29 cellular contexts compared by ENCODE assay signal in genomic region chr5:175752826-175753535, GRCh38.
DNase-seq lines count a peak whose midpoint lies in the region; ATAC-seq and TF ChIP-seq lines count a peak whose summit lies in the region.
"Had no signal": no experiment of that assay in that cellular context is flagged by ENCODE, and none has a peak within 500 bp of the region (broad histone marks: within the 10 kb centered on the region; RNA-seq: fewer than 3 reads in every experiment).

No MANE protein-coding gene starts in this region.

- H3K9me2 ChIP-seq in neural cell (ENCODE audit: insufficient read depth, low read length) = no peaks in the 10 kb centered on the region

- no peaks in the 10 kb centered on the region for H4K20me1 ChIP-seq in neural cell (ENCODE audit: insufficient read depth)

- TF ChIP-seq EP300 in neural cell (conservative IDR thresholded peaks at IDR 0.05; ENCODE audit: poor library complexity, severe bottlenecking) = peak; percentile 23

- no peak overlapping the region for H3K4me2 ChIP-seq in neural cell (ENCODE audit: low read length)
- H3K4me2 ChIP-seq: KMS-11 had no signal

- DNase-seq in DMS 273 treated with DMSO at 0.1 percent for 48 hours (lab: John Stamatoyannopoulos, UW) (peak; percentile 26), HT1080 (ENCODE audit: low read depth) (peak; percentile 44), SW480 (ENCODE audit: low spot score) (peak; percentile 21)
- DNase-seq in activated CD4-positive, CD25-positive, alpha-beta regulatory T cell (lab: John Stamatoyannopoulos, UW) = no peak
- no peak for DNase-seq in stimulated activated CD4-positive, alpha-beta T cell treated with anti-CD3 and anti-CD28 coated beads, Interleukin-2, amount 100 ng/mL, for 24 hours
- DNase-seq: activated CD4-positive, alpha-beta memory T cell treated with anti-CD3 and anti-CD28 coated beads, Interleukin-2, amount 10 ng/mL, durations not matched to agents 7 days and 5 days; activated CD4-positive, CD25-positive, alpha-beta regulatory T cell treated with anti-CD3 and anti-CD28 coated beads, Interleukin-2, amount 50 U/mL, for 72 hours; activated T-cell treated with anti-CD3 and anti-CD28 coated beads, Interleukin-2, amount 50 U/mL, for 24 hours; cortex of kidney; DMS53; endodermal cell; foreskin melanocyte; hypothalamus; mucosa of descending colon; NCI-H1048; NCI-H2029; NK-92 treated with Interleukin-12 subunit alpha and Interleukin-12 subunit beta, amount 100 ng/mL, for 24 hours; pancreas; SIG-M5; spleen; stimulated activated CD4-positive, alpha-beta T cell treated with anti-CD3 and anti-CD28 coated beads, Interleukin-4, amount 100 ng/mL, for 24 hours; stimulated activated naive CD4-positive, alpha-beta T cell; SW 1271 had no signal

- H3F3A ChIP-seq in neural cell (ENCODE audit: insufficient read depth, low read length, poor library complexity, severe bottlenecking) = no peaks in the 10 kb centered on the region

- TF ChIP-seq CTCF in neural cell (IDR thresholded peaks at IDR 0.05; ENCODE audit: poor library complexity, severe bottlenecking) = no peak

- no peak overlapping the region for H2AFZ ChIP-seq in neural cell (ENCODE audit: low read depth, low read length)

- no peak overlapping the region for H3K9ac ChIP-seq in neural cell (ENCODE audit: low read length)
- H3K9ac ChIP-seq: KMS-11 had no signal

- no peak for ATAC-seq in HG02623 (IDR thresholded peaks at IDR 0.05; ENCODE audit: unreplicated experiment)
- ATAC-seq: CD8-positive, alpha-beta T cell; mucosa of descending colon; pancreas had no signal

- H3K79me2 ChIP-seq in neural cell (replicated peaks; ENCODE audit: insufficient read depth, low read length) = no peaks in the 10 kb centered on the region

- TF ChIP-seq RAD21 in neural cell (conservative IDR thresholded peaks at IDR 0.05) = no peak

- no peak overlapping the region for H3K27ac ChIP-seq in neural cell (ENCODE audit: low read length)
- H3K27ac ChIP-seq: adrenal gland, esophagus muscularis mucosa, KMS-11, pancreas, spleen had no signal

- H3K27me3 ChIP-seq in neural cell (ENCODE audit: insufficient read depth, low read depth, low read length) = no peaks in the 10 kb centered on the region

- H3K36me3 ChIP-seq in neural cell (ENCODE audit: insufficient read depth, low read length) = no peaks in the 10 kb centered on the region
- H3K36me3 ChIP-seq: adrenal gland, esophagus muscularis mucosa, pancreas, spleen had no signal

- H3K4me3 ChIP-seq in neural cell (ENCODE audit: low read length) = no peak overlapping the region
- H3K4me3 ChIP-seq: adrenal gland, esophagus muscularis mucosa, mucosa of descending colon, pancreas, spleen had no signal

- no peaks in the 10 kb centered on the region for H3K9me3 ChIP-seq in neural cell (ENCODE audit: low read length)
- H3K9me3 ChIP-seq: adrenal gland, esophagus muscularis mucosa, mucosa of descending colon, pancreas, spleen had no signal

TF ChIP-seq in neural cell, 6 proteins besides CTCF, POLR2A, EP300 and RAD21:
- TF ChIP-seq TAF1 (IDR thresholded peaks at IDR 0.05; ENCODE audit: low read depth) (no peak), POLR2AphosphoS5 (IDR thresholded peaks at IDR 0.05) (peak; percentile 33)

Comparison
In these comparisons a context has a peak if more than half of its experiments do, and no peak if none do; other contexts are left out.
1. DNase-seq: peak in DMS 273 treated with DMSO at 0.1 percent for 48 hours (single experiment), HT1080 (single experiment) and SW480 (single experiment); none in activated CD4-positive, CD25-positive, alpha-beta regulatory T cell (0 of 4) and stimulated activated CD4-positive, alpha-beta T cell treated with anti-CD3 and anti-CD28 coated beads, Interleukin-2, amount 100 ng/mL, for 24 hours (0 of 2).